19 cellular contexts compared by ENCODE assay signal in genomic region chr6:71681234-71681867, GRCh38.
"Had no signal": no experiment of that assay in that cellular context is flagged by ENCODE, and none has a peak within 500 bp of the region (broad histone marks: within the 10 kb centered on the region; RNA-seq: fewer than 3 reads in every experiment).

No MANE protein-coding gene starts in this region.

- H3K4me3 Mint-ChIP-seq: immature natural killer cell; mesothelial cell of epicardium; naive thymus-derived CD4-positive, alpha-beta T cell; natural killer cell had no signal

- H3K9me3 Mint-ChIP-seq: mesothelial cell of epicardium had no signal

- H3K36me3 Mint-ChIP-seq: immature natural killer cell; mesothelial cell of epicardium; naive thymus-derived CD4-positive, alpha-beta T cell had no signal

- H3K27ac Mint-ChIP-seq: immature natural killer cell; mesothelial cell of epicardium; naive thymus-derived CD4-positive, alpha-beta T cell; natural killer cell had no signal

- DNase-seq: dermis blood vessel endothelial cell; dorsolateral prefrontal cortex; effector CD4-positive, alpha-beta T cell; effector memory CD4-positive, alpha-beta T cell; foreskin keratinocyte; heart left ventricle; hypothalamus; immature natural killer cell; islet precursor cell; kidney; kidney glomerular epithelial cell; left lung; left ventricle myocardium superior; lower lobe of right lung; mesenchymal stem cell; naive thymus-derived CD4-positive, alpha-beta T cell; natural killer cell had no signal

- ATAC-seq: foreskin keratinocyte; gastroesophageal sphincter; heart left ventricle; left lung; left ventricle myocardium superior; lower lobe of right lung; naive thymus-derived CD4-positive, alpha-beta T cell; natural killer cell had no signal

- H3K27me3 Mint-ChIP-seq: naive thymus-derived CD4-positive, alpha-beta T cell had no signal

- H3K4me1 Mint-ChIP-seq: immature natural killer cell; mesothelial cell of epicardium; naive thymus-derived CD4-positive, alpha-beta T cell; natural killer cell had no signal
